Comparison of ENCODE assay signal across 8 cellular contexts in genomic region chr11:100930185-100930778, GRCh38.
DNase-seq lines count a peak whose midpoint lies in the region; ATAC-seq and TF ChIP-seq lines count a peak whose summit lies in the region.

No MANE protein-coding gene starts in this region.

- TF ChIP-seq CTCF in mammary epithelial cell (conservative IDR thresholded peaks at IDR 0.05 in 1 of 2, IDR thresholded peaks at IDR 0.05 in 1 of 2; ENCODE audit: extremely low read depth in 1 of 2, insufficient read depth in 1 of 2, low read depth in 1 of 2, low read length in 2 of 2), result peak; percentile 61 to 64

- H3K27me3 ChIP-seq in mammary epithelial cell (ENCODE audit: insufficient read depth, low read length), result no peaks in the 10 kb centered on the region
- no peaks in the 10 kb centered on the region for H3K27me3 ChIP-seq in CD4-positive, alpha-beta memory T cell (ENCODE audit: insufficient read depth, low read length)

- no peaks in the 10 kb centered on the region for H3K79me2 ChIP-seq in mammary epithelial cell (ENCODE audit: insufficient read depth, low read length)

- CTCF ChIA-PET in mammary epithelial cell (lab: Charles Lee; ENCODE audit: low non-redundant PET), result no interaction called here
- CTCF ChIA-PET in CD4-positive, alpha-beta memory T cell (lab: Charles Lee; ENCODE audit: partially characterized antibody), result no interaction called here

- peak overlapping the region; percentile 58 for H3K27ac ChIP-seq in mammary epithelial cell (ENCODE audit: insufficient read depth, low read depth, low read length)
- H3K27ac ChIP-seq in CD4-positive, alpha-beta memory T cell (ENCODE audit: low read depth, low read length), result no peak overlapping the region

- peaks cover 17% of the 10 kb centered on the region for H3K4me1 ChIP-seq in mammary epithelial cell (ENCODE audit: insufficient read depth, low read length)
- H3K4me1 ChIP-seq in CD4-positive, alpha-beta memory T cell (ENCODE audit: insufficient read depth, low read length), result no peaks in the 10 kb centered on the region

- no peaks in the 10 kb centered on the region for H3K9me3 ChIP-seq in mammary epithelial cell (replicated peaks; ENCODE audit: insufficient read depth, low read length)
- H3K9me3 ChIP-seq in CD4-positive, alpha-beta memory T cell (ENCODE audit: control insufficient read depth in 1 of 2, low read length in 2 of 2), result no peaks in the 10 kb centered on the region

- peak overlapping the region; percentile 28 for H3K4me2 ChIP-seq in mammary epithelial cell (ENCODE audit: insufficient read depth, low read depth, low read length)

- H3K36me3 ChIP-seq in mammary epithelial cell (ENCODE audit: insufficient read depth, low read length), result no peaks in the 10 kb centered on the region
- H3K36me3 ChIP-seq in CD4-positive, alpha-beta memory T cell (ENCODE audit: insufficient read depth, low read length), result no peaks in the 10 kb centered on the region

- dilution Hi-C loops in mammary epithelial cell (cut with HindIII; ENCODE audit: low sequenced_read_pairs), result no loop called here

- H3K4me3 Mint-ChIP-seq in CD4-positive, alpha-beta memory T cell, result no peak overlapping the region
- no peak overlapping the region for H3K4me3 Mint-ChIP-seq in activated T-cell treated with anti-CD3 and anti-CD28 coated beads, Interleukin-2, amount 50 U/mL, for 4 hours

- H2AFZ ChIP-seq in mammary epithelial cell (ENCODE audit: low read depth, low read length), result no peak overlapping the region

- in situ Hi-C loops in mammary epithelial cell (cut with MboI; ENCODE audit: low sequenced_read_pairs in 2 of 2), result loop anchor here (5.0 kb wide), 1 partner anchor 353 kb away; no protein-coding TSS in a partner anchor

- H3K36me3 Mint-ChIP-seq in CD4-positive, alpha-beta memory T cell, result no peaks in the 10 kb centered on the region
- H3K36me3 Mint-ChIP-seq in activated T-cell treated with anti-CD3 and anti-CD28 coated beads, Interleukin-2, amount 50 U/mL, for 4 hours (ENCODE audit: insufficient read depth), result no peaks in the 10 kb centered on the region

- ATAC-seq in Right ventricle myocardium inferior (peak; percentile 42), left colon (peak; percentile 67), GM21526 (IDR thresholded peaks at IDR 0.05; ENCODE audit: low FRiP score, unreplicated experiment) (no peak)
- ATAC-seq in activated T-cell treated with anti-CD3 and anti-CD28 coated beads, Interleukin-2, amount 50 U/mL, for 4 hours, result no peak

- H3K4me1 Mint-ChIP-seq in CD4-positive, alpha-beta memory T cell, result no peaks in the 10 kb centered on the region
- no peaks in the 10 kb centered on the region for H3K4me1 Mint-ChIP-seq in activated T-cell treated with anti-CD3 and anti-CD28 coated beads, Interleukin-2, amount 50 U/mL, for 4 hours (ENCODE audit: low read depth)

- no TSS peak for BruUV-seq in mammary epithelial cell (replicated peaks; lab: Mats Ljungman, UMichigan)

- 43% methylated on average over 5 of the region's 5 CpGs for WGBS in mammary epithelial cell (ENCODE audit: low coverage, missing lambda C conversion rate)

- POLR2A ChIA-PET in CD4-positive, alpha-beta memory T cell (lab: Charles Lee; ENCODE audit: partially characterized antibody), result no interaction called here

- H3K4me3 ChIP-seq in mammary epithelial cell (replicated peaks in 1 of 3; ENCODE audit: insufficient read depth in 1 of 3, low read depth in 2 of 3, low read length in 3 of 3), result no peak overlapping the region
- no peak overlapping the region for H3K4me3 ChIP-seq in CD4-positive, alpha-beta memory T cell (ENCODE audit: low read length in 2 of 2)

- H3K9me3 Mint-ChIP-seq in CD4-positive, alpha-beta memory T cell, result peaks cover 0 to 3% (median 0%) of the 10 kb centered on the region in 8 donors
- H3K9me3 Mint-ChIP-seq in activated T-cell treated with anti-CD3 and anti-CD28 coated beads, Interleukin-2, amount 50 U/mL, for 4 hours, result no peaks in the 10 kb centered on the region

- no peak overlapping the region for H3K27ac Mint-ChIP-seq in CD4-positive, alpha-beta memory T cell

- DNase-seq in Right ventricle myocardium inferior (ENCODE audit: missing footprints) (no peak), cardiac septum (ENCODE audit: low spot score) (no peak), NCI-H460 (ENCODE audit: extremely low read depth, low read depth) (peak; percentile 45), mammary epithelial cell (peak; percentile 50), left colon (no peak)
- no peak for DNase-seq in CD4-positive, alpha-beta memory T cell
- DNase-seq in activated T-cell treated with anti-CD3 and anti-CD28 coated beads, Interleukin-2, amount 50 U/mL, for 4 hours, result no peak

- H3K27me3 Mint-ChIP-seq in CD4-positive, alpha-beta memory T cell, result no peaks in the 10 kb centered on the region
- no peaks in the 10 kb centered on the region for H3K27me3 Mint-ChIP-seq in activated T-cell treated with anti-CD3 and anti-CD28 coated beads, Interleukin-2, amount 50 U/mL, for 4 hours (ENCODE audit: low read depth)

- no peak overlapping the region for H3K9ac ChIP-seq in mammary epithelial cell (ENCODE audit: insufficient read depth, low read length)

- H4K20me1 ChIP-seq in mammary epithelial cell (ENCODE audit: insufficient read depth, low read length), result no peaks in the 10 kb centered on the region

- intact Hi-C loops in Right ventricle myocardium inferior (cut with DNase I) (loop anchor here (5.0 kb wide), 1 partner anchor 248 kb away; no protein-coding TSS in a partner anchor), cardiac septum (cut with DNase I) (loop anchor here (2.0 to 5.0 kb wide), 4 partner anchors 68 to 353 kb away; no protein-coding TSS in a partner anchor), mammary epithelial cell (cut with micrococcal nuclease) (loop anchor here (1.0 to 5.0 kb wide), 3 partner anchors 53 to 354 kb away; no protein-coding TSS in a partner anchor), left colon (cut with DNase I, micrococcal nuclease) (loop anchor here in 1 of 2 donors (5.0 kb wide), 2 partner anchors 248 to 353 kb away; no protein-coding TSS in a partner anchor)
- intact Hi-C loops in CD4-positive, alpha-beta memory T cell (cut with micrococcal nuclease), result no loop called here

Comparison
In these comparisons a context has a peak if more than half of its experiments do, and no peak if none do; other contexts are left out.
1. ATAC-seq: peak in Right ventricle myocardium inferior (single experiment) and left colon (single experiment); none in GM21526 (single experiment) and activated T-cell treated with anti-CD3 and anti-CD28 coated beads, Interleukin-2, amount 50 U/mL, for 4 hours (0 of 2).
2. DNase-seq: peak in NCI-H460 (single experiment) and mammary epithelial cell (single experiment); none in Right ventricle myocardium inferior (single experiment), cardiac septum (single experiment), left colon (0 of 2), CD4-positive, alpha-beta memory T cell (0 of 5) and activated T-cell treated with anti-CD3 and anti-CD28 coated beads, Interleukin-2, amount 50 U/mL, for 4 hours (single experiment).